8 cellular contexts compared by ENCODE assay signal in the genomic region with DNA sequence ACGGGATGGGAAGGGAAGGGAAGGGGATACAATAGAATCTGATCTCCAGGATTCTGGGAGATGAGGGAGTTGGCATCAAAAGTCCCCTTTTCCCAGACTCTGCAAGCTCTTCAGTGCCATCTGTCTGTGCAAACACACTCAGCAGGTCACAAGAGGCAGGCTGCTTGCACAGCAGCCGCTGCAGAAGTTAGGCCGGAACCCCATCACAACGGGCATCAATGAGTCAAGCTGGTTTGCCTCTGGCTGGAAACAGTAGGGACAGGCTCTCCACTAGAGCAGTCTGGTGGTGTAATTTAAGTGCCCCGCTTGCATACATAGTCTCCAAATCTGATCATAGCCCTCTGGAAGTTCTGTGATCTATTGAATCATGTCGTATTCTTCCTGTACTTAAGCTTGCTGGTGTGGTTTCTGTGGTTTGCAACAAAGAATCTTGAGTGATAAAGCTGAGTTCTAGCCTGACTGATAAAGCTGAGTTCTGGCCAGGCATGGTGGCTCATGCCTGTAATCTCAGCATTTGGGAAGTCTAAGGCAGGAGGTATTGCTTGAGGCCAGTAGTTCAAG. TPM values are rescaled to one million over a fixed set of nuclear protein-coding genes. Genes with fewer than 3 reads are reported as not detected.
A peak's percentile ranks its signal among the peaks of the same experiment; 100 is the strongest.
DNase-seq lines count a peak whose midpoint lies in the region.

No MANE protein-coding gene starts in this region.

- no peaks in the 10 kb centered on the region for H3K36me3 ChIP-seq in SJCRH30
- H3K36me3 ChIP-seq in Karpas-422 (ENCODE audit: insufficient read depth, low read length) = no peaks in the 10 kb centered on the region

- peak; percentile 38 to 46 for DNase-seq in AML-193 (lab: John Stamatoyannopoulos, UW)
- peak; percentile 34 for DNase-seq in HS-27A (ENCODE audit: low read depth)
- DNase-seq in SJCRH30 = peak; percentile 27 to 47
- peak; percentile 62 for DNase-seq in activated effector memory CD4-positive, alpha-beta T cell treated with Interleukin-2 at 50 U/mL for 16 hours
- peak; percentile 51 for DNase-seq in left kidney (ENCODE audit: low read depth, low spot score)
- DNase-seq in stimulated activated naive CD4-positive, alpha-beta T cell treated with Interleukin-2 at 50 U/mL for 16 hours (lab: John Stamatoyannopoulos, UW) = peak; percentile 48
- DNase-seq in Karpas-422 = no peak
- no peak for DNase-seq in NCI-H1436 (lab: John Stamatoyannopoulos, UW)

- no peaks in the 10 kb centered on the region for H3K79me2 ChIP-seq in Karpas-422 (ENCODE audit: low read length)

- no peaks in the 10 kb centered on the region for H3K27me3 ChIP-seq in SJCRH30
- no peaks in the 10 kb centered on the region for H3K27me3 ChIP-seq in Karpas-422 (ENCODE audit: low read length)

- no peaks in the 10 kb centered on the region for H3K4me1 ChIP-seq in SJCRH30
- H3K4me1 ChIP-seq in Karpas-422 (ENCODE audit: low read length) = no peaks in the 10 kb centered on the region

- no peaks in the 10 kb centered on the region for H3K9me2 ChIP-seq in Karpas-422 (replicated peaks; ENCODE audit: insufficient read depth, low read length)

- H3K9me3 ChIP-seq in SJCRH30 (replicated peaks) (0 out of 2 replicates have a peak, but pooled peaks cover 3% of the 10 kb centered on the region), Karpas-422 (ENCODE audit: low read length) (no peaks in the 10 kb centered on the region)

- no peak overlapping the region for H3K9ac ChIP-seq in Karpas-422 (ENCODE audit: low read length)

- no peaks in the 10 kb centered on the region for H4K20me1 ChIP-seq in Karpas-422 (ENCODE audit: insufficient read depth, low read depth, low read length)

- H3K27ac ChIP-seq in SJCRH30 (no peak overlapping the region), Karpas-422 (ENCODE audit: low read length) (no peak overlapping the region)

- H3K4me2 ChIP-seq in Karpas-422 (ENCODE audit: low read depth, low read length, poor library complexity, severe bottlenecking) = no peak overlapping the region

- H2AFZ ChIP-seq in Karpas-422 (ENCODE audit: low read length) = no peak overlapping the region

- H3K4me3 ChIP-seq in SJCRH30 (no peak overlapping the region), Karpas-422 (ENCODE audit: low read length) (no peak overlapping the region)

RNA-seq across cellular contexts. Expression of a gene that starts 33.7 kb away (rescaled TPM):
- total RNA-seq in SJCRH30 (2014; rRNA removed; shearing (Covaris generic)) = 4.3 and 4.9 TPM in 2 replicates
- 1.9 and 3.1 TPM in 2 replicates for total RNA-seq in Karpas-422 (2014; rRNA removed; shearing (Covaris generic); ENCODE audit: low replicate concordance)

Comparison
In these comparisons a context has a peak if more than half of its experiments do, and no peak if none do; other contexts are left out.
1. DNase-seq: peak in AML-193 (2 of 2), HS-27A (single experiment), SJCRH30 (2 of 2), activated effector memory CD4-positive, alpha-beta T cell treated with Interleukin-2 at 50 U/mL for 16 hours (single experiment), left kidney (single experiment) and stimulated activated naive CD4-positive, alpha-beta T cell treated with Interleukin-2 at 50 U/mL for 16 hours (single experiment); none in Karpas-422 (single experiment) and NCI-H1436 (single experiment).